9 cellular contexts compared by ENCODE assay signal in the genomic region with DNA sequence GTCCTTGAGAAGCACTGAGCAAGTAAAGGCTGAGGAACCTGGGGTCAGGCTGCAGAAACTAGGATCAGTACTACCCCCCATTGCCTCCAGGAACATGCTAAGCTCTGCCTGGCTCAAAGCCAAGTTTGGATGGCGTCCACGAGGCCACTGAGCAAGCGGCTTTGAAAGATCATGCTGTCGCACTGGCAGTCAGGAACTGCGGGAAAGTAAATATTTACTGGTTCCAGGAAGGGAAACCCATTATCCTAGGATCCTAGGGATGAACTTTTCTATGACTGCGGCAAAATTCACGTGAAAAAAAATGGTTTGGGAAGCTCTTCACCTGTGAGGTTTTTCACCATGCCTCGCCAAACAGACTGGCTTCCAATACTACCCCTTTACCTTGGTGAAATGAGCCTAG.
DNase-seq lines count a peak whose midpoint lies in the region; ATAC-seq and TF ChIP-seq lines count a peak whose summit lies in the region.
"Had no signal": no experiment of that assay in that cellular context is flagged by ENCODE, and none has a peak within 500 bp of the region (broad histone marks: within the 10 kb centered on the region; RNA-seq: fewer than 3 reads in every experiment).

No MANE protein-coding gene starts in this region.

- H3K4me1 ChIP-seq in liver (ENCODE audit: control insufficient read depth in 4 of 4, insufficient read depth in 4 of 4, low read length in 3 of 4), result peaks cover 0 to 16% (median 14%) of the 10 kb centered on the region in 4 donors

- DNase-seq in AG08396 (ENCODE audit: low spot score) (peak; percentile 8), NCI-H1417 (lab: John Stamatoyannopoulos, UW) (peak; percentile 76 to 90 (median 83)), astrocyte of the hippocampus (ENCODE audit: low read depth, low spot score) (peak; percentile 47), NCI-H82 (lab: John Stamatoyannopoulos, UW) (no peak)
- DNase-seq in stimulated activated naive CD8-positive, alpha-beta T cell treated with anti-CD3 and anti-CD28 coated beads, Interleukin-15, Interleukin-2, amounts not matched to agents 100 U/mL and 50 U/mL, for 24 hours, result no peak
- DNase-seq: AML-193 had no signal

- H3K27ac ChIP-seq in liver (ENCODE audit: low read depth in 1 of 2, low read length in 2 of 2), result peak overlapping the region; percentile 76 to 85

- H3K36me3 ChIP-seq in liver (ENCODE audit: control insufficient read depth in 4 of 4, insufficient read depth in 3 of 4, low read depth in 1 of 4, low read length in 3 of 4), result no peaks in the 10 kb centered on the region

- no peaks in the 10 kb centered on the region for H3K9me3 ChIP-seq in liver (ENCODE audit: control insufficient read depth in 4 of 4, low read length in 3 of 4)

- peak overlapping the region in 1 of 2 donors; percentile 68 for H3K9ac ChIP-seq in liver (ENCODE audit: low read depth in 1 of 2, low read length in 2 of 2)

- peak; percentile 62 to 63 for TF ChIP-seq RAD21 in liver (IDR thresholded peaks at IDR 0.05)

- no peaks in the 10 kb centered on the region for H3K27me3 ChIP-seq in liver (ENCODE audit: control insufficient read depth in 4 of 4, insufficient read depth in 4 of 4, low read length in 3 of 4)

- peak overlapping the region in 2 of 3 donors; percentile 31 to 35 for H3K4me3 ChIP-seq in liver (ENCODE audit: low read depth in 1 of 3, low read length in 3 of 3)

- TF ChIP-seq CTCF in liver (IDR thresholded peaks at IDR 0.05; ENCODE audit: low read depth, low read length, missing input control), result peak; percentile 16

- WGBS in liver, result 8% methylated on average over 8 of the region's 8 CpGs

- ATAC-seq in HG03442 (IDR thresholded peaks at IDR 0.05; ENCODE audit: unreplicated experiment) (no peak), HG02571 (IDR thresholded peaks at IDR 0.05; ENCODE audit: unreplicated experiment) (no peak)
- ATAC-seq in stimulated activated naive CD8-positive, alpha-beta T cell treated with anti-CD3 and anti-CD28 coated beads, Interleukin-15, Interleukin-2, amounts not matched to agents 100 U/mL and 50 U/mL, for 24 hours, result no peak

TF ChIP-seq in liver, 16 proteins besides CTCF, POLR2A, EP300 and RAD21:
- TF ChIP-seq FOXA2 (IDR thresholded peaks at IDR 0.05), result peak; percentile 91
- TF ChIP-seq, protein P1, sequence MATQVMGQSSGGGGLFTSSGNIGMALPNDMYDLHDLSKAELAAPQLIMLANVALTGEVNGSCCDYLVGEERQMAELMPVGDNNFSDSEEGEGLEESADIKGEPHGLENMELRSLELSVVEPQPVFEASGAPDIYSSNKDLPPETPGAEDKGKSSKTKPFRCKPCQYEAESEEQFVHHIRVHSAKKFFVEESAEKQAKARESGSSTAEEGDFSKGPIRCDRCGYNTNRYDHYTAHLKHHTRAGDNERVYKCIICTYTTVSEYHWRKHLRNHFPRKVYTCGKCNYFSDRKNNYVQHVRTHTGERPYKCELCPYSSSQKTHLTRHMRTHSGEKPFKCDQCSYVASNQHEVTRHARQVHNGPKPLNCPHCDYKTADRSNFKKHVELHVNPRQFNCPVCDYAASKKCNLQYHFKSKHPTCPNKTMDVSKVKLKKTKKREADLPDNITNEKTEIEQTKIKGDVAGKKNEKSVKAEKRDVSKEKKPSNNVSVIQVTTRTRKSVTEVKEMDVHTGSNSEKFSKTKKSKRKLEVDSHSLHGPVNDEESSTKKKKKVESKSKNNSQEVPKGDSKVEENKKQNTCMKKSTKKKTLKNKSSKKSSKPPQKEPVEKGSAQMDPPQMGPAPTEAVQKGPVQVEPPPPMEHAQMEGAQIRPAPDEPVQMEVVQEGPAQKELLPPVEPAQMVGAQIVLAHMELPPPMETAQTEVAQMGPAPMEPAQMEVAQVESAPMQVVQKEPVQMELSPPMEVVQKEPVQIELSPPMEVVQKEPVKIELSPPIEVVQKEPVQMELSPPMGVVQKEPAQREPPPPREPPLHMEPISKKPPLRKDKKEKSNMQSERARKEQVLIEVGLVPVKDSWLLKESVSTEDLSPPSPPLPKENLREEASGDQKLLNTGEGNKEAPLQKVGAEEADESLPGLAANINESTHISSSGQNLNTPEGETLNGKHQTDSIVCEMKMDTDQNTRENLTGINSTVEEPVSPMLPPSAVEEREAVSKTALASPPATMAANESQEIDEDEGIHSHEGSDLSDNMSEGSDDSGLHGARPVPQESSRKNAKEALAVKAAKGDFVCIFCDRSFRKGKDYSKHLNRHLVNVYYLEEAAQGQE (IDR thresholded peaks at IDR 0.05), result peak; percentile 67
- TF ChIP-seq, protein P2, sequence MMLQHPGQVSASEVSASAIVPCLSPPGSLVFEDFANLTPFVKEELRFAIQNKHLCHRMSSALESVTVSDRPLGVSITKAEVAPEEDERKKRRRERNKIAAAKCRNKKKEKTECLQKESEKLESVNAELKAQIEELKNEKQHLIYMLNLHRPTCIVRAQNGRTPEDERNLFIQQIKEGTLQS (IDR thresholded peaks at IDR 0.05), result peak; percentile 22
- TF ChIP-seq YY1 (IDR thresholded peaks at IDR 0.05), result peak; percentile 85
- no peak for TF ChIP-seq TAF1 (conservative IDR thresholded peaks at IDR 0.05)
- peak; percentile 49 to 76 for TF ChIP-seq HNF4A (conservative IDR thresholded peaks at IDR 0.05)
- no peak for TF ChIP-seq HNF4G (IDR thresholded peaks at IDR 0.05)
- peak in 1 of 2 donors; percentile 47 for TF ChIP-seq GABPA (IDR thresholded peaks at IDR 0.05 in 1 of 2, conservative IDR thresholded peaks at IDR 0.05 in 1 of 2)
- peak in 1 of 2 donors; percentile 46 for TF ChIP-seq JUND (IDR thresholded peaks at IDR 0.05)
- peak; percentile 72 for TF ChIP-seq SP1 (IDR thresholded peaks at IDR 0.05)
- peak; percentile 83 for TF ChIP-seq FOXA1 (IDR thresholded peaks at IDR 0.05)
- TF ChIP-seq EGR1 (IDR thresholded peaks at IDR 0.05; ENCODE audit: low read depth in 2 of 2), result peak in 1 of 2 donors; percentile 77
- TF ChIP-seq, protein P3, sequence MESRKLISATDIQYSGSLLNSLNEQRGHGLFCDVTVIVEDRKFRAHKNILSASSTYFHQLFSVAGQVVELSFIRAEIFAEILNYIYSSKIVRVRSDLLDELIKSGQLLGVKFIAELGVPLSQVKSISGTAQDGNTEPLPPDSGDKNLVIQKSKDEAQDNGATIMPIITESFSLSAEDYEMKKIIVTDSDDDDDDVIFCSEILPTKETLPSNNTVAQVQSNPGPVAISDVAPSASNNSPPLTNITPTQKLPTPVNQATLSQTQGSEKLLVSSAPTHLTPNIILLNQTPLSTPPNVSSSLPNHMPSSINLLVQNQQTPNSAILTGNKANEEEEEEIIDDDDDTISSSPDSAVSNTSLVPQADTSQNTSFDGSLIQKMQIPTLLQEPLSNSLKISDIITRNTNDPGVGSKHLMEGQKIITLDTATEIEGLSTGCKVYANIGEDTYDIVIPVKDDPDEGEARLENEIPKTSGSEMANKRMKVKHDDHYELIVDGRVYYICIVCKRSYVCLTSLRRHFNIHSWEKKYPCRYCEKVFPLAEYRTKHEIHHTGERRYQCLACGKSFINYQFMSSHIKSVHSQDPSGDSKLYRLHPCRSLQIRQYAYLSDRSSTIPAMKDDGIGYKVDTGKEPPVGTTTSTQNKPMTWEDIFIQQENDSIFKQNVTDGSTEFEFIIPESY (IDR thresholded peaks at IDR 0.05), result peak; percentile 63
- TF ChIP-seq, protein P4, sequence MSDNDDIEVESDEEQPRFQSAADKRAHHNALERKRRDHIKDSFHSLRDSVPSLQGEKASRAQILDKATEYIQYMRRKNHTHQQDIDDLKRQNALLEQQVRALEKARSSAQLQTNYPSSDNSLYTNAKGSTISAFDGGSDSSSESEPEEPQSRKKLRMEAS (IDR thresholded peaks at IDR 0.05), result peak; percentile 94
- TF ChIP-seq RXRA (IDR thresholded peaks at IDR 0.05), result peak; percentile 54 to 82
- TF ChIP-seq NR2F2 (IDR thresholded peaks at IDR 0.05), result peak; percentile 20
TF ChIP-seq in liver: peak in this region for 14.

Comparison
In these comparisons a context has a peak if more than half of its experiments do, and no peak if none do; other contexts are left out.
1. DNase-seq: peak in AG08396 (single experiment), NCI-H1417 (3 of 3) and astrocyte of the hippocampus (single experiment); none in NCI-H82 (single experiment) and stimulated activated naive CD8-positive, alpha-beta T cell treated with anti-CD3 and anti-CD28 coated beads, Interleukin-15, Interleukin-2, amounts not matched to agents 100 U/mL and 50 U/mL, for 24 hours (single experiment).